Comparison of ENCODE assay signal across 29 cellular contexts in the genomic region with DNA sequence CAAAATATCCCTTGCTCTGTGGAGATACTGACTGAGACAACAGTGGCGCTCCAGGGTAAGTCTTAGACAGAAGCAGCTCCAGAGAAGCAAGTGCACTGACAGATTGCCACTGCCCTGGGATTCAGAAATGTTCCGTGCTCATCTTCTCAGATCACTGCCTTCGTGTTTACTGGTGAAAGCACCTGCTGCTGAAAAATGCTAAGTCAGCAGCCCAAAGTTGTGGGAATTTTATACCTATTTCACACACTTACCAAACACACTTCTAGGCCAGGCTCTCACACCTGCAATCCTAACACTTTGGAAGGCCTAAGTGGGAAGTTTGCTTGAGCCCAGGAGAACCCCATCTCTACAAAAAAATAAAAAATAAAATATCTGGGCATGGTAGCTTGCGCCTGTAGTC.
"Had no signal": no experiment of that assay in that cellular context is flagged by ENCODE, and none has a peak within 500 bp of the region (broad histone marks: within the 10 kb centered on the region; RNA-seq: fewer than 3 reads in every experiment).

No MANE protein-coding gene starts in this region.

- DNase-seq: activated CD4-positive, alpha-beta memory T cell treated with anti-CD3 and anti-CD28 coated beads for 36 hours; activated CD4-positive, alpha-beta T cell treated with anti-CD3 and anti-CD28 coated beads for 36 hours; activated CD4-positive, alpha-beta T cell treated with anti-CD3 and anti-CD28 coated beads, Interleukin-2, amount 10 ng/mL, durations not matched to agents 24 days and 14 days; activated CD4-positive, CD25-positive, alpha-beta regulatory T cell; activated CD4-positive, CD25-positive, alpha-beta regulatory T cell treated with anti-CD3 and anti-CD28 coated beads, Interleukin-2, amount 50 U/mL, for 72 hours; activated CD8-positive, alpha-beta memory T cell treated with anti-CD3 and anti-CD28 coated beads, Interleukin-2, amount 10 ng/mL, durations not matched to agents 7 days and 5 days; activated CD8-positive, alpha-beta memory T cell treated with anti-CD3 and anti-CD28 coated beads, Interleukin-2, amount 50 U/mL, for 4 hours; activated CD8-positive, alpha-beta T cell treated with anti-CD3 and anti-CD28 coated beads, Interleukin-2, amount 10 ng/mL, durations not matched to agents 7 days and 5 days; activated effector memory CD4-positive, alpha-beta T cell treated with anti-CD3 and anti-CD28 coated beads, Interleukin-2, amount 50 U/mL, for 16 hours; activated naive CD4-positive, alpha-beta T cell treated with anti-CD3 and anti-CD28 coated beads for 36 hours; activated naive CD8-positive, alpha-beta T cell treated with anti-CD3 and anti-CD28 coated beads, Interleukin-2, amount 10 ng/mL, durations not matched to agents 7 days and 5 days; activated T-cell treated with anti-CD3 and anti-CD28 coated beads, Interleukin-2, amount 50 U/mL, for 1 hour; activated T-cell treated with anti-CD3 and anti-CD28 coated beads, Interleukin-2, amount 50 U/mL, for 48 hours; central memory CD4-positive, alpha-beta T cell; cerebellar nuclear complex; colonic mucosa; effector CD8-positive, alpha-beta T cell; esophagus squamous epithelium; foreskin melanocyte; heart right ventricle; T-helper 2 cell had no signal

- H3K4me1 ChIP-seq: ascending aorta, breast epithelium, colonic mucosa, esophagus squamous epithelium, gastroesophageal sphincter, heart right ventricle had no signal

- H3K27ac ChIP-seq: ascending aorta, breast epithelium, cardiac muscle cell, colonic mucosa, epithelial cell of prostate, esophagus squamous epithelium, gastroesophageal sphincter, heart right ventricle had no signal

- H3K9me3 ChIP-seq: ascending aorta, breast epithelium, colonic mucosa, esophagus squamous epithelium, gastroesophageal sphincter, heart right ventricle had no signal

- H3K36me3 ChIP-seq: ascending aorta, breast epithelium, cardiac muscle cell, colonic mucosa, esophagus squamous epithelium, gastroesophageal sphincter, heart right ventricle had no signal

- FAIRE-seq: endometrium, endothelial cell of umbilical vein had no signal

- H3K27me3 ChIP-seq: ascending aorta, cardiac muscle cell, colonic mucosa had no signal

- H3K4me3 ChIP-seq: ascending aorta, breast epithelium, cardiac muscle cell, colonic mucosa, esophagus squamous epithelium, gastroesophageal sphincter, heart right ventricle had no signal

- ATAC-seq: activated CD4-positive, alpha-beta T cell treated with anti-CD3 and anti-CD28 coated beads for 36 hours; activated CD8-positive, alpha-beta memory T cell treated with anti-CD3 and anti-CD28 coated beads, Interleukin-2, amount 10 ng/mL, durations not matched to agents 7 days and 5 days; activated CD8-positive, alpha-beta T cell treated with anti-CD3 and anti-CD28 coated beads, Interleukin-2, amount 10 ng/mL, durations not matched to agents 7 days and 5 days; activated naive CD4-positive, alpha-beta T cell treated with anti-CD3 and anti-CD28 coated beads, Interleukin-2, amount 50 U/mL, for 72 hours; gastroesophageal sphincter; heart right ventricle had no signal
